ENCODE assay signal across 9 cellular contexts in genomic region chrX:40402771-40403533, GRCh38.
DNase-seq lines count a peak whose midpoint lies in the region; ATAC-seq and TF ChIP-seq lines count a peak whose summit lies in the region.
"Had no signal": no experiment of that assay in that cellular context is flagged by ENCODE, and none has a peak within 500 bp of the region (broad histone marks: within the 10 kb centered on the region; RNA-seq: fewer than 3 reads in every experiment).

No MANE protein-coding gene starts in this region.

- H3K4me3 ChIP-seq in AG09309 (ENCODE audit: control insufficient read depth, low read depth, low read length), result no peak overlapping the region
- H3K4me3 ChIP-seq in lung, result no peak overlapping the region
- no peak overlapping the region for H3K4me3 ChIP-seq in GM23338

- H3K4me1 Mint-ChIP-seq in GM23338, result peaks cover 11% of the 10 kb centered on the region; the same call in 2 of the 3 replicates
- H3K4me1 Mint-ChIP-seq: neural crest cell had no signal

- H4K20me1 ChIP-seq in GM23338 (replicated peaks; ENCODE audit: insufficient read depth), result no peaks in the 10 kb centered on the region

- H3K36me3 Mint-ChIP-seq in GM23338 (ENCODE audit: low read depth), result no peaks in the 10 kb centered on the region

- peak; percentile 1 for DNase-seq in AG09309 (ENCODE audit: low read depth)
- DNase-seq in amniotic epithelial cell (ENCODE audit: low read depth), result peak; percentile 15
- no peak for DNase-seq in lung (ENCODE audit: low spot score)
- no peak for DNase-seq in GM23338 (ENCODE audit: low spot score)
- DNase-seq in iPS-NIHi11 (ENCODE audit: low spot score), result no peak

- 66 to 71% methylated on average over 12 of the region's 12 CpGs for WGBS in lung, 2 donors

- H3K9me3 ChIP-seq in lung (ENCODE audit: control insufficient read depth in 2 of 2, insufficient read depth in 1 of 2, low read length in 1 of 2), result peaks cover 0 to 9% of the 10 kb centered on the region in 2 donors

- H3K9me3 Mint-ChIP-seq in GM23338, result no peaks in the 10 kb centered on the region

- TF ChIP-seq CTCF in AG09309 (IDR thresholded peaks at IDR 0.05; ENCODE audit: control insufficient read depth, insufficient read depth, low read depth, low read length, missing control alignments), result no peak
- TF ChIP-seq CTCF in lung (IDR thresholded peaks at IDR 0.05; ENCODE audit: control extremely low read depth, extremely low read depth), result no peak
- TF ChIP-seq CTCF in GM23338 (conservative IDR thresholded peaks at IDR 0.05; ENCODE audit: low read depth in 2 of 2), result no peak

- H3K79me2 ChIP-seq in GM23338 (replicated peaks; ENCODE audit: insufficient read depth), result no peaks in the 10 kb centered on the region

- ATAC-seq in GM19463 (IDR thresholded peaks at IDR 0.05; ENCODE audit: unreplicated experiment) (peak; percentile 75), lung (ENCODE audit: insufficient read depth, low FRiP score) (peak; percentile 53), GM23338 (no peak), GM18867 (IDR thresholded peaks at IDR 0.05; ENCODE audit: unreplicated experiment) (no peak), GM18909 (IDR thresholded peaks at IDR 0.05; ENCODE audit: poor library complexity, unreplicated experiment) (no peak)

- H3K4me1 ChIP-seq in lung (ENCODE audit: control insufficient read depth in 2 of 2, insufficient read depth in 2 of 2, low read length in 2 of 2), result no peaks in the 10 kb centered on the region
- H3K4me1 ChIP-seq in GM23338 (ENCODE audit: insufficient read depth), result no peaks in the 10 kb centered on the region

- no peak overlapping the region for H3K4me3 Mint-ChIP-seq in GM23338
- H3K4me3 Mint-ChIP-seq: neural crest cell had no signal

- no peaks in the 10 kb centered on the region for H3F3A ChIP-seq in GM23338 (replicated peaks; ENCODE audit: low read depth)

- no peak overlapping the region for H2AFZ ChIP-seq in GM23338

- H3K36me3 ChIP-seq in lung (ENCODE audit: control insufficient read depth in 2 of 2, insufficient read depth in 2 of 2, low read length in 2 of 2) (no peaks in the 10 kb centered on the region), GM23338 (ENCODE audit: insufficient read depth) (no peaks in the 10 kb centered on the region)

- no peak overlapping the region for H3K27ac ChIP-seq in lung (ENCODE audit: low read depth in 1 of 2, low read length in 1 of 2)
- H3K27ac ChIP-seq in GM23338 (ENCODE audit: low read depth), result no peak overlapping the region

- H3K4me2 ChIP-seq in GM23338, result no peak overlapping the region

- no peak overlapping the region for H3K27ac Mint-ChIP-seq in GM23338

- peaks cover 5% of the 10 kb centered on the region for H3K27me3 Mint-ChIP-seq in GM23338 (ENCODE audit: insufficient read depth, low read depth, poor library complexity)

- H3K27me3 ChIP-seq in lung (ENCODE audit: control insufficient read depth, insufficient read depth), result peaks cover 6% of the 10 kb centered on the region
- H3K27me3 ChIP-seq in GM23338 (ENCODE audit: insufficient read depth), result no peaks in the 10 kb centered on the region

- H3K9me2 ChIP-seq in GM23338 (ENCODE audit: insufficient read depth), result no peaks in the 10 kb centered on the region

TF ChIP-seq in GM23338, 12 proteins besides CTCF, POLR2A, EP300 and RAD21 (continues in another document):
- TF ChIP-seq NANOG (IDR thresholded peaks at IDR 0.05; ENCODE audit: borderline replicate concordance) (no peak), STAT1 (IDR thresholded peaks at IDR 0.05; ENCODE audit: unreplicated experiment) (no peak), POLR2AphosphoS5 (IDR thresholded peaks at IDR 0.05; ENCODE audit: low read depth) (no peak), ETS1 (IDR thresholded peaks at IDR 0.05) (no peak), ZNF114 (CRISPR knock-in tag; IDR thresholded peaks at IDR 0.05) (no peak), EZH2phosphoT487 (IDR thresholded peaks at IDR 0.05; ENCODE audit: unreplicated experiment) (no peak)
- TF ChIP-seq, protein P1, sequence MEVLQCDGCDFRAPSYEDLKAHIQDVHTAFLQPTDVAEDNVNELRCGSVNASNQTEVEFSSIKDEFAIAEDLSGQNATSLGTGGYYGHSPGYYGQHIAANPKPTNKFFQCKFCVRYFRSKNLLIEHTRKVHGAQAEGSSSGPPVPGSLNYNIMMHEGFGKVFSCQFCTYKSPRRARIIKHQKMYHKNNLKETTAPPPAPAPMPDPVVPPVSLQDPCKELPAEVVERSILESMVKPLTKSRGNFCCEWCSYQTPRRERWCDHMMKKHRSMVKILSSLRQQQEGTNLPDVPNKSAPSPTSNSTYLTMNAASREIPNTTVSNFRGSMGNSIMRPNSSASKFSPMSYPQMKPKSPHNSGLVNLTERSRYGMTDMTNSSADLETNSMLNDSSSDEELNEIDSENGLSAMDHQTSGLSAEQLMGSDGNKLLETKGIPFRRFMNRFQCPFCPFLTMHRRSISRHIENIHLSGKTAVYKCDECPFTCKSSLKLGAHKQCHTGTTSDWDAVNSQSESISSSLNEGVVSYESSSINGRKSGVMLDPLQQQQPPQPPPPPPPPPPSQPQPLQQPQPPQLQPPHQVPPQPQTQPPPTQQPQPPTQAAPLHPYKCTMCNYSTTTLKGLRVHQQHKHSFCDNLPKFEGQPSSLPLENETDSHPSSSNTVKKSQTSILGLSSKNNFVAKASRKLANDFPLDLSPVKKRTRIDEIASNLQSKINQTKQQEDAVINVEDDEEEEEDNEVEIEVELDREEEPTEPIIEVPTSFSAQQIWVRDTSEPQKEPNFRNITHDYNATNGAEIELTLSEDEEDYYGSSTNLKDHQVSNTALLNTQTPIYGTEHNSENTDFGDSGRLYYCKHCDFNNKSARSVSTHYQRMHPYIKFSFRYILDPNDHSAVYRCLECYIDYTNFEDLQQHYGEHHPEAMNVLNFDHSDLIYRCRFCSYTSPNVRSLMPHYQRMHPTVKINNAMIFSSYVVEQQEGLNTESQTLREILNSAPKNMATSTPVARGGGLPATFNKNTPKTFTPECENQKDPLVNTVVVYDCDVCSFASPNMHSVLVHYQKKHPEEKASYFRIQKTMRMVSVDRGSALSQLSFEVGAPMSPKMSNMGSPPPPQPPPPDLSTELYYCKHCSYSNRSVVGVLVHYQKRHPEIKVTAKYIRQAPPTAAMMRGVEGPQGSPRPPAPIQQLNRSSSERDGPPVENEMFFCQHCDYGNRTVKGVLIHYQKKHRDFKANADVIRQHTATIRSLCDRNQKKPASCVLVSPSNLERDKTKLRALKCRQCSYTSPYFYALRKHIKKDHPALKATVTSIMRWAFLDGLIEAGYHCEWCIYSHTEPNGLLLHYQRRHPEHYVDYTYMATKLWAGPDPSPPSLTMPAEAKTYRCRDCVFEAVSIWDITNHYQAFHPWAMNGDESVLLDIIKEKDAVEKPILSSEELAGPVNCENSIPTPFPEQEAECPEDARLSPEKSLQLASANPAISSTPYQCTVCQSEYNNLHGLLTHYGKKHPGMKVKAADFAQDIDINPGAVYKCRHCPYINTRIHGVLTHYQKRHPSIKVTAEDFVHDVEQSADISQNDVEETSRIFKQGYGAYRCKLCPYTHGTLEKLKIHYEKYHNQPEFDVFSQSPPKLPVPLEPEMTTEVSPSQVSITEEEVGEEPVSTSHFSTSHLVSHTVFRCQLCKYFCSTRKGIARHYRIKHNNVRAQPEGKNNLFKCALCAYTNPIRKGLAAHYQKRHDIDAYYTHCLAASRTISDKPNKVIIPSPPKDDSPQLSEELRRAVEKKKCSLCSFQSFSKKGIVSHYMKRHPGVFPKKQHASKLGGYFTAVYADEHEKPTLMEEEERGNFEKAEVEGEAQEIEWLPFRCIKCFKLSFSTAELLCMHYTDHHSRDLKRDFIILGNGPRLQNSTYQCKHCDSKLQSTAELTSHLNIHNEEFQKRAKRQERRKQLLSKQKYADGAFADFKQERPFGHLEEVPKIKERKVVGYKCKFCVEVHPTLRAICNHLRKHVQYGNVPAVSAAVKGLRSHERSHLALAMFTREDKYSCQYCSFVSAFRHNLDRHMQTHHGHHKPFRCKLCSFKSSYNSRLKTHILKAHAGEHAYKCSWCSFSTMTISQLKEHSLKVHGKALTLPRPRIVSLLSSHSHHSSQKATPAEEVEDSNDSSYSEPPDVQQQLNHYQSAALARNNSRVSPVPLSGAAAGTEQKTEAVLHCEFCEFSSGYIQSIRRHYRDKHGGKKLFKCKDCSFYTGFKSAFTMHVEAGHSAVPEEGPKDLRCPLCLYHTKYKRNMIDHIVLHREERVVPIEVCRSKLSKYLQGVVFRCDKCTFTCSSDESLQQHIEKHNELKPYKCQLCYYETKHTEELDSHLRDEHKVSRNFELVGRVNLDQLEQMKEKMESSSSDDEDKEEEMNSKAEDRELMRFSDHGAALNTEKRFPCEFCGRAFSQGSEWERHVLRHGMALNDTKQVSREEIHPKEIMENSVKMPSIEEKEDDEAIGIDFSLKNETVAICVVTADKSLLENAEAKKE (CRISPR knock-in tag; IDR thresholded peaks at IDR 0.05), result no peak

Comparison
In these comparisons a context has a peak if more than half of its experiments do, and no peak if none do; other contexts are left out.
1. DNase-seq: peak in AG09309 (single experiment) and amniotic epithelial cell (single experiment); none in lung (single experiment), GM23338 (single experiment) and iPS-NIHi11 (single experiment).
2. ATAC-seq: peak in GM19463 (single experiment) and lung (single experiment); none in GM23338 (single experiment), GM18867 (single experiment) and GM18909 (single experiment).